9 cellular contexts compared by ENCODE assay signal in genomic region chr11:64206457-64207246, GRCh38. TPM values are rescaled to one million over a fixed set of nuclear protein-coding genes. Genes with fewer than 3 reads are reported as not detected.
DNase-seq lines count a peak whose midpoint lies in the region; ATAC-seq, FAIRE-seq and TF ChIP-seq lines count a peak whose summit lies in the region.
"Had no signal": no experiment of that assay in that cellular context is flagged by ENCODE, and none has a peak within 500 bp of the region (broad histone marks: within the 10 kb centered on the region; RNA-seq: fewer than 3 reads in every experiment).

Gene FERMT3, plus strand, starts transcription at chr11:64206721. Its CDS starts 644 bp downstream, at chr11:64207365.

- H3K4me1 Mint-ChIP-seq in astrocyte (ENCODE audit: low read depth, unreplicated experiment) = peaks cover 21% of the 10 kb centered on the region

- TF ChIP-seq CTCF in SK-N-SH (IDR thresholded peaks at IDR 0.05) (no peak), astrocyte (IDR thresholded peaks at IDR 0.05; ENCODE audit: insufficient read depth, low read depth, low read length) (no peak)

- peak within 1 kb of the TSS; percentile 59; the same call in 1 of the 2 replicates for H2AFZ ChIP-seq in SK-N-SH (ENCODE audit: low read depth)
- no peak within 1 kb of the TSS for H2AFZ ChIP-seq in astrocyte (ENCODE audit: low read depth, low read length)

- no peak within 1 kb of the TSS for H3K4me3 Mint-ChIP-seq in astrocyte (ENCODE audit: unreplicated experiment)

- H3K4me3 ChIP-seq in SK-N-SH (ENCODE audit: low read depth in 2 of 2, low read length in 1 of 2) (no peak within 1 kb of the TSS), astrocyte (ENCODE audit: insufficient read depth, low read depth, low read length) (no peak within 1 kb of the TSS), mononuclear cell (ENCODE audit: low read length) (peak within 1 kb of the TSS; percentile 81)
- H3K4me3 ChIP-seq: A549 had no signal

- H4K20me1 ChIP-seq in SK-N-SH (ENCODE audit: insufficient read depth) = peaks cover 9% of the 10 kb centered on the region
- H4K20me1 ChIP-seq in astrocyte (ENCODE audit: insufficient read depth, low read length) = peaks cover 26% of the 10 kb centered on the region

- H3K79me2 ChIP-seq in SK-N-SH (ENCODE audit: insufficient read depth) = no peaks in the 10 kb centered on the region; the same call in 1 of the 2 replicates
- no peaks in the 10 kb centered on the region for H3K79me2 ChIP-seq in astrocyte (ENCODE audit: insufficient read depth, low read length)

- H3K4me2 ChIP-seq in SK-N-SH (peak within 1 kb of the TSS; percentile 37; the same call in 1 of the 2 replicates), astrocyte (ENCODE audit: low read length) (peak within 1 kb of the TSS; percentile 75)
- H3K4me2 ChIP-seq: A549 had no signal

- H3K4me1 ChIP-seq in SK-N-SH (ENCODE audit: control insufficient read depth in 1 of 2, insufficient read depth in 2 of 2, low read depth in 1 of 2, low read length in 1 of 2) = peaks cover 4 to 27% of the 10 kb centered on the region in 2 experiments; a peak in 3 of 4 replicates
- H3K4me1 ChIP-seq in astrocyte (ENCODE audit: insufficient read depth, low read length) = peaks cover 25% of the 10 kb centered on the region
- peaks cover 49% of the 10 kb centered on the region for H3K4me1 ChIP-seq in mononuclear cell (ENCODE audit: insufficient read depth, low read length)

- H3K27me3 ChIP-seq in SK-N-SH (ENCODE audit: insufficient read depth) (no peaks in the 10 kb centered on the region), astrocyte (ENCODE audit: insufficient read depth, low read length) (no peaks in the 10 kb centered on the region), mononuclear cell (ENCODE audit: insufficient read depth, low read length) (no peaks in the 10 kb centered on the region)

- peaks cover 22% of the 10 kb centered on the region for H3K36me3 Mint-ChIP-seq in astrocyte (ENCODE audit: low read depth, unreplicated experiment)

- no peak for FAIRE-seq in astrocyte (lab: Jason Lieb, UNC)
- FAIRE-seq: A549 had no signal

- H3K9ac ChIP-seq in SK-N-SH = no peak within 1 kb of the TSS; the same call in 1 of the 2 replicates
- peak within 1 kb of the TSS; percentile 38 for H3K9ac ChIP-seq in astrocyte (ENCODE audit: low read length)

- POLR2A ChIA-PET in SK-N-SH (lab: Yijun Ruan, JAX) = interaction anchor here (0.8 to 1.9 kb wide), 7 partner anchors 10 to 189 kb away, joined by 3 to 5 read pairs (median 3); partner anchors contain the start of genes NUDT22, STIP1 and TRPT1

- peak within 1 kb of the TSS; percentile 78 for H3K27ac Mint-ChIP-seq in astrocyte (ENCODE audit: unreplicated experiment)

- H3K27me3 Mint-ChIP-seq in astrocyte (ENCODE audit: low read depth, unreplicated experiment) = no peaks in the 10 kb centered on the region

- ATAC-seq in SK-N-SH treated with all-trans-retinoic acid at 6 μM for 48 hours (no peak), GM21717 (IDR thresholded peaks at IDR 0.05; ENCODE audit: unreplicated experiment) (no peak)
- ATAC-seq in stimulated activated naive CD8-positive, alpha-beta T cell treated with anti-CD3 and anti-CD28 coated beads, Interleukin-15, Interleukin-2, amounts not matched to agents 100 U/mL and 50 U/mL, for 24 hours = peak; percentile 65
- ATAC-seq: A549 had no signal

- CTCF ChIA-PET in SK-N-SH (lab: Yijun Ruan, JAX) = interaction anchor here (1.0 to 5.3 kb wide), 7 partner anchors 10 to 96 kb away, joined by 3 to 52 read pairs (median 7); partner anchors contain the start of genes CATSPERZ and STIP1

- peak within 1 kb of the TSS in 1 of 2 experiments; percentile 48; a peak in 2 of 4 replicates for H3K27ac ChIP-seq in SK-N-SH (ENCODE audit: low read depth in 2 of 2, low read length in 1 of 2)
- peak within 1 kb of the TSS; percentile 65 for H3K27ac ChIP-seq in astrocyte (ENCODE audit: low read depth, low read length)

- no peaks in the 10 kb centered on the region for H3K9me2 ChIP-seq in SK-N-SH

- no peak for TF ChIP-seq EP300 in SK-N-SH (IDR thresholded peaks at IDR 0.05; ENCODE audit: borderline replicate concordance in 1 of 2, low read depth in 1 of 2, low read length in 1 of 2)

- H3K36me3 ChIP-seq in SK-N-SH (replicated peaks in 1 of 2; ENCODE audit: control insufficient read depth in 1 of 2, insufficient read depth in 2 of 2, low read length in 1 of 2) (peaks cover 19 to 34% of the 10 kb centered on the region in 2 experiments), astrocyte (ENCODE audit: insufficient read depth, low read length) (peaks cover 27% of the 10 kb centered on the region)

- H3K9me3 Mint-ChIP-seq in astrocyte (ENCODE audit: unreplicated experiment) = no peaks in the 10 kb centered on the region

- no peak for TF ChIP-seq RAD21 in SK-N-SH (IDR thresholded peaks at IDR 0.05; ENCODE audit: low read length)

- no peaks in the 10 kb centered on the region for H3K9me3 ChIP-seq in SK-N-SH
- no peaks in the 10 kb centered on the region for H3K9me3 ChIP-seq in astrocyte (ENCODE audit: insufficient read depth, low read depth, low read length)
- no peaks in the 10 kb centered on the region for H3K9me3 ChIP-seq in mononuclear cell (ENCODE audit: low read depth, low read length)
- H3K9me3 ChIP-seq: A549 had no signal

- 91% methylated on average over 7 of the region's 26 CpGs for WGBS in SK-N-SH (ENCODE audit: low lambda C conversion rate)

- H3F3A ChIP-seq in SK-N-SH (replicated peaks; ENCODE audit: insufficient read depth) = peaks cover 23% of the 10 kb centered on the region

- DNase-seq in SK-N-SH (peak; percentile 27), T-helper 2 cell (peak in 4 of 5 experiments; percentile 53 to 93 (median 62)), astrocyte (ENCODE audit: low read depth) (no peak), inferior parietal cortex (ENCODE audit: extremely low spot score) (no peak)
- DNase-seq in stimulated activated naive CD8-positive, alpha-beta T cell treated with anti-CD3 and anti-CD28 coated beads, Interleukin-15, Interleukin-2, amounts not matched to agents 100 U/mL and 50 U/mL, for 24 hours = peak; percentile 85

TF ChIP-seq in SK-N-SH, 30 proteins besides CTCF, POLR2A, EP300 and RAD21 (continues in another document):
- TF ChIP-seq POLR2AphosphoS5 (IDR thresholded peaks at IDR 0.05; ENCODE audit: low read depth, low read length) = no peak
- TF ChIP-seq FOXJ3 (CRISPR knock-in tag; IDR thresholded peaks at IDR 0.05) = no peak
- TF ChIP-seq USF1 (IDR thresholded peaks at IDR 0.05; ENCODE audit: borderline replicate concordance, low read depth) = no peak

TF ChIP-seq in SK-N-SH treated with all-trans-retinoic acid at 6 μM for 48 hours, 23 proteins besides CTCF, POLR2A, EP300 and RAD21 (continues in another document):
- TF ChIP-seq CREB5 (CRISPR knock-in tag; IDR thresholded peaks at IDR 0.05; ENCODE audit: low read depth) (no peak), PPARA (CRISPR knock-in tag; IDR thresholded peaks at IDR 0.05; ENCODE audit: borderline replicate concordance) (no peak), ZC3H10 (CRISPR knock-in tag; IDR thresholded peaks at IDR 0.05) (no peak), BACH2 (CRISPR knock-in tag; IDR thresholded peaks at IDR 0.05; ENCODE audit: borderline replicate concordance) (no peak), CSDC2 (CRISPR knock-in tag; IDR thresholded peaks at IDR 0.05) (no peak), TSHZ2 (CRISPR knock-in tag; IDR thresholded peaks at IDR 0.05) (no peak), TOX (CRISPR knock-in tag; IDR thresholded peaks at IDR 0.05; ENCODE audit: borderline replicate concordance) (no peak), GLIS3 (CRISPR knock-in tag; IDR thresholded peaks at IDR 0.05) (no peak), ZNF70 (CRISPR knock-in tag; IDR thresholded peaks at IDR 0.05) (no peak), ISL1 (CRISPR knock-in tag; IDR thresholded peaks at IDR 0.05) (no peak), SNAI2 (CRISPR knock-in tag; IDR thresholded peaks at IDR 0.05) (no peak), ESRRG (CRISPR knock-in tag; IDR thresholded peaks at IDR 0.05) (no peak)

RNA-seq across cellular contexts. Expression of gene FERMT3, which starts in this region (rescaled TPM):
- polyA plus RNA-seq in SK-N-SH (2012; rRNA removed) = 1.2 and 1.4 TPM in 2 replicates
- 0.19 and 0.31 TPM in 2 replicates for polyA plus RNA-seq in SK-N-SH (2012; cell fraction: cytosol; rRNA removed)
- 5.5 and 7.4 TPM in 2 replicates for polyA plus RNA-seq in SK-N-SH (2012; cell fraction: nucleus; rRNA removed)
- 1.3 and 1.6 TPM in 2 replicates for total RNA-seq in astrocyte
- 105 TPM for total RNA-seq in mononuclear cell

Comparison
In these comparisons a context has a peak if more than half of its experiments do, and no peak if none do; other contexts are left out.
1. RNA of gene FERMT3 (total RNA-seq): 105 TPM in mononuclear cell (single experiment); 1.3 to 1.6 TPM in astrocyte; every median in the first group is over 10 times any median in the second.
2. DNase-seq: peak in SK-N-SH (single experiment), T-helper 2 cell (4 of 5) and stimulated activated naive CD8-positive, alpha-beta T cell treated with anti-CD3 and anti-CD28 coated beads, Interleukin-15, Interleukin-2, amounts not matched to agents 100 U/mL and 50 U/mL, for 24 hours (single experiment); none in astrocyte (single experiment) and inferior parietal cortex (single experiment).